5 cellular contexts compared by ENCODE assay signal in genomic region chr6:103255132-103255531, GRCh38.
"Had no signal": no experiment of that assay in that cellular context is flagged by ENCODE, and none has a peak within 500 bp of the region (broad histone marks: within the 10 kb centered on the region; RNA-seq: fewer than 3 reads in every experiment).

No MANE protein-coding gene starts in this region.

- DNase-seq: IMR-90 had no signal

- ATAC-seq: HepG2, K562 had no signal

- H3K27ac ChIP-seq: HL-60 had no signal

- H3K4me1 Mint-ChIP-seq: IgD-negative memory B cell had no signal

- H3K27me3 Mint-ChIP-seq: IgD-negative memory B cell had no signal

- H3K27ac Mint-ChIP-seq: IgD-negative memory B cell had no signal

- H3K36me3 Mint-ChIP-seq: IgD-negative memory B cell had no signal

- H3K4me3 ChIP-seq: K562 had no signal

- H3K4me3 Mint-ChIP-seq: IgD-negative memory B cell had no signal
